Comparison of ENCODE assay signal across 8 cellular contexts in genomic region chr14:105528859-105529505, GRCh38. TPM values are rescaled to one million over a fixed set of nuclear protein-coding genes. Genes with fewer than 3 reads are reported as not detected.
DNase-seq lines count a peak whose midpoint lies in the region; ATAC-seq, FAIRE-seq and TF ChIP-seq lines count a peak whose summit lies in the region.

No MANE protein-coding gene starts in this region.

- no peak overlapping the region for H3K27ac ChIP-seq in hepatocyte

- no peaks in the 10 kb centered on the region for H3K36me3 ChIP-seq in hepatocyte (replicated peaks; ENCODE audit: insufficient read depth, low read depth)

- no peak for ATAC-seq in GM18498 (IDR thresholded peaks at IDR 0.05; ENCODE audit: unreplicated experiment)

- H4K20me1 ChIP-seq in hepatocyte (ENCODE audit: insufficient read depth, poor library complexity, severe bottlenecking), result no peaks in the 10 kb centered on the region

- no peak for FAIRE-seq in D721Med (lab: Jason Lieb, UNC)

- TF ChIP-seq CTCF in GM12864 (IDR thresholded peaks at IDR 0.05; ENCODE audit: low read depth, low read length, missing control alignments) (no peak), hepatocyte (IDR thresholded peaks at IDR 0.05; ENCODE audit: poor library complexity) (no peak), D721Med (IDR thresholded peaks at IDR 0.05; ENCODE audit: insufficient read depth, missing control alignments) (no peak)

- H3K27me3 ChIP-seq in hepatocyte, result no peaks in the 10 kb centered on the region

- 92% methylated on average over 62 of the region's 65 CpGs for WGBS in hepatocyte (ENCODE audit: low lambda C conversion rate, missing lambda C conversion rate)

- H3K9me3 ChIP-seq in hepatocyte (ENCODE audit: low read depth), result no peaks in the 10 kb centered on the region

- peak overlapping the region; percentile 27 for H3K4me3 ChIP-seq in GM12864 (ENCODE audit: low read depth, low read length)
- H3K4me3 ChIP-seq in hepatocyte, result no peak overlapping the region

- no peak overlapping the region for H3K4me2 ChIP-seq in hepatocyte

- H3K4me1 ChIP-seq in hepatocyte (ENCODE audit: insufficient read depth), result no peaks in the 10 kb centered on the region

- H3K79me2 ChIP-seq in hepatocyte, result no peaks in the 10 kb centered on the region

- DNase-seq in GM12864 (ENCODE audit: low read depth) (no peak), hepatocyte (ENCODE audit: low spot score) (peak; percentile 2), NCI-H82 treated with DMSO at 0.1 percent for 48 hours (lab: John Stamatoyannopoulos, UW; ENCODE audit: unreplicated experiment) (no peak), D721Med (ENCODE audit: insufficient read length, low spot score) (no peak), DMS153 (lab: John Stamatoyannopoulos, UW) (no peak)
- DNase-seq in activated CD8-positive, alpha-beta memory T cell treated with anti-CD3 and anti-CD28 coated beads, Interleukin-2, amount 50 U/mL, for 48 hours, result peak; percentile 84
- DNase-seq in stimulated activated CD4-positive, alpha-beta T cell treated with anti-CD3 and anti-CD28 coated beads, Interleukin-4, amount 100 ng/mL, for 24 hours, result peak; percentile 78

- H2AFZ ChIP-seq in hepatocyte, result no peak overlapping the region

- no peaks in the 10 kb centered on the region for H3K9me2 ChIP-seq in hepatocyte (replicated peaks; ENCODE audit: insufficient read depth)

RNA-seq across cellular contexts. Expression of gene TMEM121, which starts 2.6 kb away (rescaled TPM):
- 2.3 and 3.0 TPM in 2 replicates for total RNA-seq in hepatocyte
- polyA plus RNA-seq in hepatocyte, result 3.0 and 5.8 TPM in 2 replicates

RNA-seq across cellular contexts. Expression of gene TEDC1, which starts 37.9 kb away (rescaled TPM):
- total RNA-seq in hepatocyte, result 3.5 and 3.9 TPM in 2 replicates
- polyA plus RNA-seq in hepatocyte, result 4.9 and 5.1 TPM in 2 replicates

RNA-seq across cellular contexts. Expression of gene CRIP1, which starts 42.3 kb away (rescaled TPM):
- 1.8 and 5.8 TPM in 2 replicates for total RNA-seq in hepatocyte
- 14.7 and 19.6 TPM in 2 replicates for polyA plus RNA-seq in hepatocyte

RNA-seq across cellular contexts. Expression of gene CRIP2, which starts 54.4 kb away (rescaled TPM):
- 8.3 and 11.3 TPM in 2 replicates for total RNA-seq in hepatocyte
- 29.1 and 45.6 TPM in 2 replicates for polyA plus RNA-seq in hepatocyte

Comparison
In these comparisons a context has a peak if more than half of its experiments do, and no peak if none do; other contexts are left out.
1. DNase-seq: peak in activated CD8-positive, alpha-beta memory T cell treated with anti-CD3 and anti-CD28 coated beads, Interleukin-2, amount 50 U/mL, for 48 hours (single experiment), hepatocyte (single experiment) and stimulated activated CD4-positive, alpha-beta T cell treated with anti-CD3 and anti-CD28 coated beads, Interleukin-4, amount 100 ng/mL, for 24 hours (single experiment); none in GM12864 (single experiment), NCI-H82 treated with DMSO at 0.1 percent for 48 hours (single experiment), D721Med (single experiment) and DMS153 (single experiment).